ENCODE assay signal across 8 cellular contexts in genomic region chr15:62254137-62254934, GRCh38.
DNase-seq lines count a peak whose midpoint lies in the region; ATAC-seq and TF ChIP-seq lines count a peak whose summit lies in the region.

No MANE protein-coding gene starts in this region.

- CTCF ChIA-PET in Caco-2 (lab: Charles Lee) (interaction anchor here (0.7 to 1.4 kb wide), 8 partner anchors 13 to 550 kb away, joined by 3 to 10 read pairs (median 3); partner anchors contain the start of genes C2CD4B and VPS13C), SK-N-SH (lab: Yijun Ruan, JAX) (interaction anchor here (0.5 to 2.9 kb wide), 70 partner anchors 8 to 1058 kb away, joined by 3 to 36 read pairs (median 4); partner anchors contain the start of genes C2CD4A and VPS13C)

- H2AFZ ChIP-seq in SK-N-SH (ENCODE audit: low read depth): no peak overlapping the region

- no peak overlapping the region for H3K4me2 ChIP-seq in SK-N-SH

- H3K4me3 Mint-ChIP-seq in Caco-2 (ENCODE audit: unreplicated experiment): no peak overlapping the region
- no peak overlapping the region for H3K4me3 Mint-ChIP-seq in activated naive CD8-positive, alpha-beta T cell treated with anti-CD3 and anti-CD28 coated beads, Interleukin-2, amount 10 ng/mL, durations not matched to agents 7 days and 5 days

- ATAC-seq in activated naive CD8-positive, alpha-beta T cell treated with anti-CD3 and anti-CD28 coated beads, Interleukin-2, amount 10 ng/mL, durations not matched to agents 7 days and 5 days (ENCODE audit: low read depth): peak; percentile 42
- ATAC-seq in HG03159 (IDR thresholded peaks at IDR 0.05; ENCODE audit: unreplicated experiment): no peak

- no peaks in the 10 kb centered on the region for H4K20me1 ChIP-seq in SK-N-SH (ENCODE audit: insufficient read depth)

- DNase-seq in Caco-2: peak in 1 of 2 experiments; percentile 70
- peak; percentile 10 for DNase-seq in HS-5 (ENCODE audit: low read depth)
- DNase-seq in SK-N-SH: peak; percentile 76
- peak; percentile 78 for DNase-seq in activated naive CD8-positive, alpha-beta T cell treated with anti-CD3 and anti-CD28 coated beads, Interleukin-2, amount 10 ng/mL, durations not matched to agents 7 days and 5 days
- DNase-seq in hepatic stellate cell (ENCODE audit: low spot score): peak; percentile 48
- DNase-seq in stimulated activated CD4-positive, alpha-beta T cell treated with anti-CD3 and anti-CD28 coated beads, Interleukin-12 subunit alpha, Interleukin-12 subunit beta, amount 100 ng/mL, for 4 hours: peak; percentile 62
- no peak for DNase-seq in T1000 (lab: John Stamatoyannopoulos, UW)

- peaks cover 19% of the 10 kb centered on the region for H3K9me3 Mint-ChIP-seq in Caco-2 (ENCODE audit: unreplicated experiment)
- no peaks in the 10 kb centered on the region for H3K9me3 Mint-ChIP-seq in activated naive CD8-positive, alpha-beta T cell treated with anti-CD3 and anti-CD28 coated beads, Interleukin-2, amount 10 ng/mL, durations not matched to agents 7 days and 5 days

- no peaks in the 10 kb centered on the region for H3K36me3 ChIP-seq in Caco-2 (ENCODE audit: control insufficient read depth, insufficient read depth, low read length)
- no peaks in the 10 kb centered on the region for H3K36me3 ChIP-seq in SK-N-SH (replicated peaks in 1 of 2; ENCODE audit: control insufficient read depth in 1 of 2, insufficient read depth in 2 of 2, low read length in 1 of 2)

- TF ChIP-seq EP300 in SK-N-SH (IDR thresholded peaks at IDR 0.05; ENCODE audit: borderline replicate concordance in 1 of 2, low read depth in 1 of 2, low read length in 1 of 2): no peak

- H3K9me2 ChIP-seq in SK-N-SH: no peaks in the 10 kb centered on the region

- POLR2A ChIA-PET in Caco-2 (lab: Charles Lee) (interaction anchor here (0.6 kb wide), 1 partner anchor 343 kb away, joined by 3 read pairs; no protein-coding TSS in a partner anchor), SK-N-SH (lab: Yijun Ruan, JAX) (no interaction called here)
- POLR2A ChIA-PET in activated naive CD8-positive, alpha-beta T cell treated with anti-CD3 and anti-CD28 coated beads, Interleukin-2, amount 10 ng/mL, durations not matched to agents 7 days and 5 days (lab: Charles Lee): no interaction called here

- TF ChIP-seq RAD21 in SK-N-SH (IDR thresholded peaks at IDR 0.05; ENCODE audit: low read length): peak; percentile 82

- H3K4me1 ChIP-seq in Caco-2 (no peaks in the 10 kb centered on the region), SK-N-SH (ENCODE audit: control insufficient read depth in 1 of 2, insufficient read depth in 2 of 2, low read depth in 1 of 2, low read length in 1 of 2) (no peaks in the 10 kb centered on the region)

- H3K27ac ChIP-seq in SK-N-SH (ENCODE audit: low read depth in 2 of 2, low read length in 1 of 2): no peak overlapping the region

- no peaks in the 10 kb centered on the region for H3K36me3 Mint-ChIP-seq in Caco-2 (ENCODE audit: insufficient read depth, unreplicated experiment)
- no peaks in the 10 kb centered on the region for H3K36me3 Mint-ChIP-seq in activated naive CD8-positive, alpha-beta T cell treated with anti-CD3 and anti-CD28 coated beads, Interleukin-2, amount 10 ng/mL, durations not matched to agents 7 days and 5 days

- H3K9me3 ChIP-seq in Caco-2 (no peaks in the 10 kb centered on the region), SK-N-SH (no peaks in the 10 kb centered on the region)

- no peak overlapping the region for H3K4me3 ChIP-seq in Caco-2 (ENCODE audit: low read depth, low read length)
- H3K4me3 ChIP-seq in SK-N-SH (ENCODE audit: low read depth in 2 of 2, low read length in 1 of 2): no peak overlapping the region; a peak in 1 of 4 replicates

- no peaks in the 10 kb centered on the region for H3K4me1 Mint-ChIP-seq in Caco-2 (ENCODE audit: low read depth, unreplicated experiment)
- peaks cover 2% of the 10 kb centered on the region for H3K4me1 Mint-ChIP-seq in activated naive CD8-positive, alpha-beta T cell treated with anti-CD3 and anti-CD28 coated beads, Interleukin-2, amount 10 ng/mL, durations not matched to agents 7 days and 5 days

- intact Hi-C loops in Caco-2 (cut with micrococcal nuclease; ENCODE audit: unreplicated experiment): loop anchor here (1.0 to 5.0 kb wide), 2 partner anchors 82 to 129 kb away; no protein-coding TSS in a partner anchor

- TF ChIP-seq CTCF in Caco-2 (IDR thresholded peaks at IDR 0.05; ENCODE audit: insufficient read depth in 1 of 2, low read depth in 1 of 2, low read length in 1 of 2, severe bottlenecking in 1 of 2, unreplicated experiment in 1 of 2) (peak; percentile 66 to 76), SK-N-SH (IDR thresholded peaks at IDR 0.05) (peak; percentile 66)

- no peak overlapping the region for H3K9ac ChIP-seq in SK-N-SH

- WGBS in SK-N-SH (ENCODE audit: low lambda C conversion rate): 39% methylated on average over 10 of the region's 11 CpGs

- BruUV-seq in Caco-2 (replicated peaks; lab: Mats Ljungman, UMichigan): no TSS peak

- H3K27me3 ChIP-seq in Caco-2 (replicated peaks; ENCODE audit: control insufficient read depth, insufficient read depth, low read length): no peaks in the 10 kb centered on the region
- no peaks in the 10 kb centered on the region; the same call in 1 of the 2 replicates for H3K27me3 ChIP-seq in SK-N-SH (ENCODE audit: insufficient read depth)

- no peaks in the 10 kb centered on the region for H3F3A ChIP-seq in SK-N-SH (replicated peaks; ENCODE audit: insufficient read depth)

- no peaks in the 10 kb centered on the region for H3K79me2 ChIP-seq in SK-N-SH (ENCODE audit: insufficient read depth)

- no peak overlapping the region for H3K27ac Mint-ChIP-seq in Caco-2 (ENCODE audit: unreplicated experiment)
- H3K27ac Mint-ChIP-seq in activated naive CD8-positive, alpha-beta T cell treated with anti-CD3 and anti-CD28 coated beads, Interleukin-2, amount 10 ng/mL, durations not matched to agents 7 days and 5 days: no peak overlapping the region

- H3K27me3 Mint-ChIP-seq in Caco-2 (ENCODE audit: insufficient read depth, unreplicated experiment): no peaks in the 10 kb centered on the region
- peaks cover 4% of the 10 kb centered on the region for H3K27me3 Mint-ChIP-seq in activated naive CD8-positive, alpha-beta T cell treated with anti-CD3 and anti-CD28 coated beads, Interleukin-2, amount 10 ng/mL, durations not matched to agents 7 days and 5 days

TF ChIP-seq in SK-N-SH, 30 proteins besides CTCF, POLR2A, EP300 and RAD21:
- TF ChIP-seq IRF3 (IDR thresholded peaks at IDR 0.05; ENCODE audit: low read depth, low read length) (no peak), SMC3 (IDR thresholded peaks at IDR 0.05; ENCODE audit: low read depth, low read length) (peak; percentile 74)
